Comparison of ENCODE assay signal across 14 cellular contexts in the genomic region with DNA sequence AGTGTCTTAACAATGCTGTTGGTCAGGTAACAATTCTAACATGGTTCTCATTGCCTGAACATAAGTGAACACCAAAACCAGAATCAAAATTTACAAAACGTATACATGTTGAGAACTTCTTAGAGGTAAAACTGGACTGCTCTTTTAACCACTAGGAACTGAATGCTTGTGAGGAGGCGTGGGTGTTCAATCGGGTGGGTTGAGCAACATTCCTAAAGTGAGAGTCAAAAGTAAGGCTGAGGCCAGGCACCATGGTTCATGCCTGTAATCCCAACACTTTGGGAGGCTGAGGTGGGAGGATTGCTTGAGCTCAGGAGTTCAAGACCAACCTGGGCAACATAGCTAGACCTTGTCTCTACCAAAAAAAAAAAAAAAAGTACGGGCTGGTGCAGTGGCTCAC.
"Had no signal": no experiment of that assay in that cellular context is flagged by ENCODE, and none has a peak within 500 bp of the region (broad histone marks: within the 10 kb centered on the region; RNA-seq: fewer than 3 reads in every experiment).

No MANE protein-coding gene starts in this region.

- H3K27ac ChIP-seq: dorsolateral prefrontal cortex, esophagus muscularis mucosa, ovary, stomach, thoracic aorta had no signal

- ATAC-seq: left ventricle myocardium superior had no signal

- H3K9me3 ChIP-seq: esophagus muscularis mucosa, ovary, stomach, thoracic aorta had no signal

- H3K27me3 ChIP-seq: dorsolateral prefrontal cortex, esophagus muscularis mucosa, ovary, stomach had no signal

- DNase-seq: activated B cell treated with CpG ODN at 0.5 μM for 24 hours; activated CD4-positive, alpha-beta T cell treated with anti-CD3 and anti-CD28 coated beads, Interleukin-2, amount 10 ng/mL, durations not matched to agents 7 days and 5 days; activated CD8-positive, alpha-beta memory T cell treated with anti-CD3 and anti-CD28 coated beads for 24 hours; activated T-cell treated with anti-CD3 and anti-CD28 coated beads for 4 hours; amniotic stem cell; dorsolateral prefrontal cortex; foreskin melanocyte; head of caudate nucleus; islet precursor cell; left ventricle myocardium superior; ovary; stomach had no signal

- H3K4me3 ChIP-seq: dorsolateral prefrontal cortex, esophagus muscularis mucosa, ovary, stomach, thoracic aorta had no signal

- H3K36me3 ChIP-seq: esophagus muscularis mucosa, ovary, stomach, thoracic aorta had no signal
